In the genomic region with DNA sequence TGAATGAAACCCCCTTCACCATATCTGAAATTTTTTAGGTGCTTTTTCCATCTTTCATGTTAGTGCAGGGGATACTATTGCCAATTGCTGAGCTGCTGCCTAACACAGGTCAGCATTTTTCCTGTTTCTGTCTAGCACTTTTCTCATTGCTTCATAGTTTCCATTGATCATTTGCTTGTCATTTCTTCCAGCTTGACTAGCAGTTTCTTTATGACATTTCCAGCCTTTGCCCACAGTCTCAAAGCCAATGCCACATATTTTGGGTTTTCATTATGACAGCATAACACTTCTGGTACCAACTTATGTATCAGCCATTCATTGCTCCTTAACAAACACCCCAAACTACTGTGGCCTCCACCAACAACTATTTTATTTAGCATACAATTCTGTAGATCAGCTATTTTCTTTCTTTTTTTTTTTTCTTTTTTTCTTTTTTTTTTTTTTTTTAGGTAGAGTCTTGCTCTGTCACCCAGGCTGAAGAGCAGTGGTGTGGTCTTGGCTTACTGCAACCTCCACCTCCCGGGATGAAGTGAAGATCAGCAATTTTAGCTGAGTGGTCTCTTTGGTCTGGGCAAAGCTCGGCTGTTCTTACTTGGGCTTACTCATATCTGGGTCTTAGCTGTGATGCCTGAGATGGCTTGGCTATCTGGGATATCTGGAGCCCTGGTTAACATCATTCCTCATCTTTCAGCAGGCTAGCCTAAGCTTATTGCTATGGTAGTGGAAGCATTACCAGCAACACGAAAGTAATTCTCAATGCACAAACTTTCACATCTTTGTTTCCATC, we compare ENCODE assay signal across 19 cellular contexts.
DNase-seq lines count a peak whose midpoint lies in the region; ATAC-seq and TF ChIP-seq lines count a peak whose summit lies in the region.
"Had no signal": no experiment of that assay in that cellular context is flagged by ENCODE, and none has a peak within 500 bp of the region (broad histone marks: within the 10 kb centered on the region; RNA-seq: fewer than 3 reads in every experiment).

No MANE protein-coding gene starts in this region.

- H3K36me3 Mint-ChIP-seq in activated T-cell treated with anti-CD3 and anti-CD28 coated beads, Interleukin-2, amount 50 U/mL, for 4 hours (ENCODE audit: insufficient read depth) = no peaks in the 10 kb centered on the region
- peaks cover 2% of the 10 kb centered on the region for H3K36me3 Mint-ChIP-seq in activated CD4-positive, alpha-beta memory T cell treated with anti-CD3 and anti-CD28 coated beads for 36 hours

- no peaks in the 10 kb centered on the region for H3K4me1 ChIP-seq in ascending aorta
- H3K4me1 ChIP-seq: breast epithelium, parathyroid adenoma, suprapubic skin had no signal

- DNase-seq in activated T-cell treated with anti-CD3 and anti-CD28 coated beads, Interleukin-2, amount 50 U/mL, for 4 hours = no peak
- DNase-seq in activated T-cell treated with anti-CD3 and anti-CD28 coated beads for 4 hours (no peak), LoVo (ENCODE audit: low spot score) (no peak), NCI-H2196 treated with DMSO at 0.1 percent for 48 hours (lab: John Stamatoyannopoulos, UW; ENCODE audit: unreplicated experiment) (no peak), ascending aorta (ENCODE audit: low spot score in 2 of 2) (no peak)
- DNase-seq in activated CD4-positive, alpha-beta memory T cell treated with anti-CD3 and anti-CD28 coated beads for 36 hours = peak; percentile 47
- peak; percentile 8 to 23 for DNase-seq in stimulated activated CD4-positive, alpha-beta T cell treated with anti-CD3 and anti-CD28 coated beads, Interleukin-2, amount 100 ng/mL, for 24 hours
- DNase-seq: activated CD4-positive, CD25-positive, alpha-beta regulatory T cell; activated gamma-delta T cell; CD4-positive, alpha-beta T cell; DND-41; H7; NCI-H1417 treated with DMSO at 0.1 percent for 48 hours; NCI-H2227 treated with DMSO at 0.1 percent for 48 hours had no signal

- H3K9me3 Mint-ChIP-seq in activated T-cell treated with anti-CD3 and anti-CD28 coated beads, Interleukin-2, amount 50 U/mL, for 4 hours = no peaks in the 10 kb centered on the region
- no peaks in the 10 kb centered on the region for H3K9me3 Mint-ChIP-seq in activated CD4-positive, alpha-beta memory T cell treated with anti-CD3 and anti-CD28 coated beads for 36 hours
- H3K9me3 Mint-ChIP-seq: CD4-positive, alpha-beta T cell; dendritic cell treated with granulocyte-macrophage colony-stimulating factor and Interleukin-4, amounts not matched to agents 40 ng/mL and 50 ng/mL, for 4 days had no signal

- intact Hi-C loops in activated CD4-positive, alpha-beta memory T cell treated with anti-CD3 and anti-CD28 coated beads for 36 hours (cut with micrococcal nuclease) = loop anchor here (1.0 to 10.0 kb wide), 8 partner anchors 74 to 890 kb away; a partner anchor contains a TSS
- intact Hi-C loops in ascending aorta (cut with DNase I) = no loop called here

- peak; percentile 98 for ATAC-seq in activated T-cell treated with anti-CD3 and anti-CD28 coated beads, Interleukin-2, amount 50 U/mL, for 4 hours
- peak; percentile 56 for ATAC-seq in GM18907 (IDR thresholded peaks at IDR 0.05; ENCODE audit: unreplicated experiment)

- H3K27ac Mint-ChIP-seq in activated CD4-positive, alpha-beta memory T cell treated with anti-CD3 and anti-CD28 coated beads for 36 hours = peak overlapping the region; percentile 90
- H3K27ac Mint-ChIP-seq: CD4-positive, alpha-beta T cell; dendritic cell treated with granulocyte-macrophage colony-stimulating factor and Interleukin-4, amounts not matched to agents 40 ng/mL and 50 ng/mL, for 4 days had no signal

- peaks cover 28% of the 10 kb centered on the region for H3K4me1 Mint-ChIP-seq in activated T-cell treated with anti-CD3 and anti-CD28 coated beads, Interleukin-2, amount 50 U/mL, for 4 hours (ENCODE audit: low read depth)
- H3K4me1 Mint-ChIP-seq in activated CD4-positive, alpha-beta memory T cell treated with anti-CD3 and anti-CD28 coated beads for 36 hours (ENCODE audit: low read depth) = peaks cover 35% of the 10 kb centered on the region

- no peak overlapping the region for H3K4me3 ChIP-seq in ascending aorta
- H3K4me3 ChIP-seq: breast epithelium, suprapubic skin had no signal

- no peak for TF ChIP-seq CTCF in ascending aorta (IDR thresholded peaks at IDR 0.05)

- H3K27ac ChIP-seq in ascending aorta = no peak overlapping the region
- H3K27ac ChIP-seq: breast epithelium, parathyroid adenoma, suprapubic skin had no signal

- no peaks in the 10 kb centered on the region for H3K27me3 ChIP-seq in ascending aorta
- H3K27me3 ChIP-seq: breast epithelium, suprapubic skin had no signal

- H3K4me3 Mint-ChIP-seq in activated T-cell treated with anti-CD3 and anti-CD28 coated beads, Interleukin-2, amount 50 U/mL, for 4 hours = peak overlapping the region; percentile 16
- H3K4me3 Mint-ChIP-seq in activated CD4-positive, alpha-beta memory T cell treated with anti-CD3 and anti-CD28 coated beads for 36 hours = peak overlapping the region; percentile 36
- H3K4me3 Mint-ChIP-seq: CD4-positive, alpha-beta T cell; dendritic cell treated with granulocyte-macrophage colony-stimulating factor and Interleukin-4, amounts not matched to agents 40 ng/mL and 50 ng/mL, for 4 days had no signal

- no peaks in the 10 kb centered on the region for H3K36me3 ChIP-seq in ascending aorta
- H3K36me3 ChIP-seq: breast epithelium, suprapubic skin had no signal

- POLR2A ChIA-PET in activated CD4-positive, alpha-beta memory T cell treated with anti-CD3 and anti-CD28 coated beads for 36 hours (lab: Charles Lee) = interaction anchor here (0.7 to 2.0 kb wide), 10 partner anchors 9 to 882 kb away, joined by 3 to 8 read pairs (median 6); no protein-coding TSS in a partner anchor

- no peaks in the 10 kb centered on the region for H3K27me3 Mint-ChIP-seq in activated T-cell treated with anti-CD3 and anti-CD28 coated beads, Interleukin-2, amount 50 U/mL, for 4 hours (ENCODE audit: low read depth)
- H3K27me3 Mint-ChIP-seq in activated CD4-positive, alpha-beta memory T cell treated with anti-CD3 and anti-CD28 coated beads for 36 hours = peaks cover 2% of the 10 kb centered on the region
- H3K27me3 Mint-ChIP-seq: CD4-positive, alpha-beta T cell; dendritic cell treated with granulocyte-macrophage colony-stimulating factor and Interleukin-4, amounts not matched to agents 40 ng/mL and 50 ng/mL, for 4 days had no signal

- H3K9me3 ChIP-seq in ascending aorta = no peaks in the 10 kb centered on the region
- H3K9me3 ChIP-seq: breast epithelium, suprapubic skin had no signal

- CTCF ChIA-PET in activated CD4-positive, alpha-beta memory T cell treated with anti-CD3 and anti-CD28 coated beads for 36 hours (lab: Charles Lee) = interaction anchor here (0.7 to 7.8 kb wide), 8 partner anchors 11 to 132 kb away, joined by 3 to 39 read pairs (median 4); no protein-coding TSS in a partner anchor

Comparison
In these comparisons a context has a peak if more than half of its experiments do, and no peak if none do; other contexts are left out.
1. DNase-seq: peak in activated CD4-positive, alpha-beta memory T cell treated with anti-CD3 and anti-CD28 coated beads for 36 hours (single experiment) and stimulated activated CD4-positive, alpha-beta T cell treated with anti-CD3 and anti-CD28 coated beads, Interleukin-2, amount 100 ng/mL, for 24 hours (2 of 2); none in activated T-cell treated with anti-CD3 and anti-CD28 coated beads, Interleukin-2, amount 50 U/mL, for 4 hours (single experiment), activated T-cell treated with anti-CD3 and anti-CD28 coated beads for 4 hours (single experiment), LoVo (single experiment), NCI-H2196 treated with DMSO at 0.1 percent for 48 hours (single experiment) and ascending aorta (0 of 2).